1 cellular context compared by ENCODE assay signal in genomic region chr3:183511277-183512131, GRCh38.
TF ChIP-seq lines count a peak whose summit lies in the region.
"Not testable (repeated sequence)": the region's sequence is repeated elsewhere in the genome, so short reads cannot be mapped to it uniquely, and the experiment has no call there.

No MANE protein-coding gene starts in this region.

TF ChIP-seq in K562, 482 proteins besides CTCF, POLR2A, EP300 and RAD21:
- TF ChIP-seq PTTG1 (tag; IDR thresholded peaks at IDR 0.05; ENCODE audit: low read depth) (0 out of 2 replicates have a peak, but pooled peaks have one; percentile 25), PTRF (tag; IDR thresholded peaks at IDR 0.05) (0 out of 2 replicates have a peak, but pooled peaks have one; percentile 25), ID3 (tag; IDR thresholded peaks at IDR 0.05) (0 out of 2 replicates have a peak, but pooled peaks have one; percentile 42), ZNF740 (tag; IDR thresholded peaks at IDR 0.05) (peak in 1 of 2 experiments; percentile 54; a peak in 1 of 4 replicates)
- TF ChIP-seq ID3, ZNF740 (CRISPR knock-in tag; IDR thresholded peaks at IDR 0.05): not testable (repeated sequence)
